ENCODE assay signal across 1 cellular context in the genomic region with DNA sequence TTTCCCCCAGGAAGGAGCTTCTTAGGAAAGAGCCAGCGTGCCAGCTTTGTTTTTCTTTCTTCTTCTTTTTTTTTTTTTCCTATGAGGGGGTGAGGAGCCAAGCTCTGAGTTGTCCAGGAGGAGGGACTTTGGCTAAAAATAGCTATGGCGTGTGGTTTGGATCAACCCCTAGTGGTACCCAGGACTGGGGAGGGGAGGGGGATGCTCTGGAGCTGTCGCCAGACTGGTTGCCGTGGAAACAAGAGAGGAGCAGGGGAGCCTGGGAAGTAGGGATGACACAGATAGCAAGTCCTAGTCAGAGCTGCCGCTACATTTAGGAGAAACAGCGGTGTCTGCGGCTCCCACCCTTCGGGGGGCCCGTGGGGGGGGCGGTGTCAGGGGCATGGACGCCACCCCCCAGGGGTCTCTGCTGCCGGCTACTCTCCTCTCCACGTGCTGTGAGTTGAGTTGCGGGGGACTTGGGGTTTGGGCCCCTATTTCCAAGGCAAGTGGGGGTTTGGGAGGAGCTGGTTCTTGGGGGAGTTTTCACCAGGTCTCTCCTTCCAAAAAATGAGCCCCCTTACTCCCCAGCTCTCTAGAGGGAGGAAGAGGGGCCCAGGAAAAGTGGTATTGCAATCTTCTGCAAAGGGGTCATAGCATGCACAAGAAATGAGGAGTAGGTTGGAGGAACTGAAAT.
TF ChIP-seq lines count a peak whose summit lies in the region.

A gene (plus strand): TSS at position 278 of the 676 bp plus-strand sequence. CDS start 2,493 bp downstream, outside the sequence.

TF ChIP-seq in H1, 55 proteins besides CTCF, POLR2A, EP300 and RAD21 (continued from another document):
- TF ChIP-seq SUZ12 (IDR thresholded peaks at IDR 0.05; ENCODE audit: low read length) (no peak), RNF2 (IDR thresholded peaks at IDR 0.05; ENCODE audit: borderline replicate concordance, low read depth, low read length, missing control alignments, poor library complexity, severe bottlenecking) (no peak), CTBP2 (IDR thresholded peaks at IDR 0.05; ENCODE audit: borderline replicate concordance, insufficient read depth, insufficient read length, low read length) (no peak), BCL11A (IDR thresholded peaks at IDR 0.05; ENCODE audit: low read depth in 2 of 2, low read length in 2 of 2) (no peak), JUND (IDR thresholded peaks at IDR 0.05; ENCODE audit: low read length) (no peak), RFX5 (IDR thresholded peaks at IDR 0.05; ENCODE audit: borderline replicate concordance, low read depth, low read length) (no peak), TCF12 (IDR thresholded peaks at IDR 0.05; ENCODE audit: low read depth, low read length) (no peak)
